In genomic region chr3:17151598-17152373, GRCh38 we compare ENCODE assay signal across 8 cellular contexts.
A peak's percentile ranks its signal among the peaks of the same experiment; 100 is the strongest.
DNase-seq lines count a peak whose midpoint lies in the region; ATAC-seq lines count a peak whose summit lies in the region.

No MANE protein-coding gene starts in this region.

- H3K27me3 ChIP-seq in effector memory CD4-positive, alpha-beta T cell (replicated peaks; ENCODE audit: control insufficient read depth, insufficient read depth, low read length, poor library complexity, severe bottlenecking): no peaks in the 10 kb centered on the region

- peak; percentile 98 for ATAC-seq in GM18907 (IDR thresholded peaks at IDR 0.05; ENCODE audit: unreplicated experiment)
- ATAC-seq in HG03064 (IDR thresholded peaks at IDR 0.05; ENCODE audit: low read depth, unreplicated experiment): peak; percentile 98
- ATAC-seq in activated CD4-positive, CD25-positive, alpha-beta regulatory T cell treated with anti-CD3 and anti-CD28 coated beads, Interleukin-2, amount 50 U/mL, for 24 hours: peak; percentile 94 to 96

- peak; percentile 65 to 68 (median 68) for DNase-seq in effector memory CD4-positive, alpha-beta T cell
- peak; percentile 88 for DNase-seq in stimulated activated CD8-positive, alpha-beta memory T cell treated with anti-CD3 and anti-CD28 coated beads, Interleukin-4, amount 100 ng/mL, for 48 hours
- DNase-seq in NCI-H2196 (lab: John Stamatoyannopoulos, UW; ENCODE audit: unreplicated experiment) (no peak), DMS 273 treated with DMSO at 0.1 percent for 48 hours (lab: John Stamatoyannopoulos, UW) (no peak), NCI-H2029 treated with DMSO at 0.1 percent for 48 hours (lab: John Stamatoyannopoulos, UW) (no peak)

- H3K27ac ChIP-seq in effector memory CD4-positive, alpha-beta T cell (ENCODE audit: insufficient read depth, low read length, poor library complexity, severe bottlenecking): peak overlapping the region; percentile 58

- H3K36me3 ChIP-seq in effector memory CD4-positive, alpha-beta T cell (ENCODE audit: control insufficient read depth, insufficient read depth, low read length): no peaks in the 10 kb centered on the region

- no peaks in the 10 kb centered on the region for H3K9me3 ChIP-seq in effector memory CD4-positive, alpha-beta T cell (ENCODE audit: control insufficient read depth, low read length)

- H3K4me1 ChIP-seq in effector memory CD4-positive, alpha-beta T cell (ENCODE audit: control insufficient read depth, insufficient read depth, low read length, poor library complexity, severe bottlenecking): peaks cover 19% of the 10 kb centered on the region

- H3K4me3 ChIP-seq in effector memory CD4-positive, alpha-beta T cell (ENCODE audit: insufficient read depth, low read depth, low read length, poor library complexity, severe bottlenecking): peak overlapping the region; percentile 28

Comparison
In these comparisons a context has a peak if more than half of its experiments do, and no peak if none do; other contexts are left out.
1. DNase-seq: peak in effector memory CD4-positive, alpha-beta T cell (3 of 3) and stimulated activated CD8-positive, alpha-beta memory T cell treated with anti-CD3 and anti-CD28 coated beads, Interleukin-4, amount 100 ng/mL, for 48 hours (single experiment); none in NCI-H2196 (single experiment), DMS 273 treated with DMSO at 0.1 percent for 48 hours (single experiment) and NCI-H2029 treated with DMSO at 0.1 percent for 48 hours (single experiment).
2. Peak in every context shown above with its lines, with median percentiles within 50 percentile points of each other: ATAC-seq.